Comparison of ENCODE assay signal across 9 cellular contexts in genomic region chr16:88413231-88413630, GRCh38.
"Had no signal": no experiment of that assay in that cellular context is flagged by ENCODE, and none has a peak within 500 bp of the region (broad histone marks: within the 10 kb centered on the region; RNA-seq: fewer than 3 reads in every experiment).

No MANE protein-coding gene starts in this region.

- H3K9me3 ChIP-seq: HAP-1 had no signal

- ATAC-seq: GM23338 had no signal

- H3K9me3 Mint-ChIP-seq: GM23338, H9, HFFc6 had no signal

- H3K27ac Mint-ChIP-seq: GM23338, HFFc6 had no signal

- H3K36me3 ChIP-seq: HAP-1 had no signal

- H3K27ac ChIP-seq: GM23248 had no signal

- H3K4me1 Mint-ChIP-seq: GM23338 had no signal

- H3K4me1 ChIP-seq: HAP-1 had no signal

- DNase-seq: GM23248, GOT3, H7, H9, HCEC 1CT, HFFc6 had no signal

- FAIRE-seq: H54 had no signal

- H3K4me2 ChIP-seq: GM23338 had no signal

- H3K9ac ChIP-seq: GM23248 had no signal

- H3K4me3 Mint-ChIP-seq: GM23338, H9, HFFc6 had no signal

- H2AFZ ChIP-seq: GM23248, GM23338 had no signal

- H3K4me3 ChIP-seq: GM23248, GM23338, HAP-1 had no signal
